ENCODE assay signal across 1 cellular context in the genomic region with DNA sequence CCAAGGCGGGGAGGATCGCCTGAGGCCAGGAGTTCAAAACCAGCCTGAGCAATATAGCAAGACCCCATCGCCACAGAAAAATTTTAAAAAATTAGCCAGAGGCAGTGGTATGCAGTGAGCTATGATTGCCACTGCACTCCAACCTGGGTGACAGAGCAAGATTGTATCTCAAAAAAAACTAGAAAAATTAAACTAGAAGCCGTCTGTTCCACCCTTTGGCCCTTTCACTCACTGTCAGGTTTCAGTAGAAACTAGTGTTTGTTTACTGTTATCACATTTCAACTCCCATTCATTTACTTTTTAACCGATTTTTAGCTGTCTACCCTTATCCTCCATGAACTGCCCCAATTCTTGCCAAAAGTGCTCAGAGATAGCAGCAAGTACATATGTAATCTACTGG.
TF ChIP-seq lines count a peak whose summit lies in the region.

No MANE protein-coding gene starts in this region.

TF ChIP-seq in GM12878, 131 proteins besides CTCF, POLR2A, EP300 and RAD21:
- TF ChIP-seq, protein P1, sequence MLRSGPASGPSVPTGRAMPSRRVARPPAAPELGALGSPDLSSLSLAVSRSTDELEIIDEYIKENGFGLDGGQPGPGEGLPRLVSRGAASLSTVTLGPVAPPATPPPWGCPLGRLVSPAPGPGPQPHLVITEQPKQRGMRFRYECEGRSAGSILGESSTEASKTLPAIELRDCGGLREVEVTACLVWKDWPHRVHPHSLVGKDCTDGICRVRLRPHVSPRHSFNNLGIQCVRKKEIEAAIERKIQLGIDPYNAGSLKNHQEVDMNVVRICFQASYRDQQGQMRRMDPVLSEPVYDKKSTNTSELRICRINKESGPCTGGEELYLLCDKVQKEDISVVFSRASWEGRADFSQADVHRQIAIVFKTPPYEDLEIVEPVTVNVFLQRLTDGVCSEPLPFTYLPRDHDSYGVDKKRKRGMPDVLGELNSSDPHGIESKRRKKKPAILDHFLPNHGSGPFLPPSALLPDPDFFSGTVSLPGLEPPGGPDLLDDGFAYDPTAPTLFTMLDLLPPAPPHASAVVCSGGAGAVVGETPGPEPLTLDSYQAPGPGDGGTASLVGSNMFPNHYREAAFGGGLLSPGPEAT (IDR thresholded peaks at IDR 0.05; ENCODE audit: low read depth) = no peak
- TF ChIP-seq, protein P2, sequence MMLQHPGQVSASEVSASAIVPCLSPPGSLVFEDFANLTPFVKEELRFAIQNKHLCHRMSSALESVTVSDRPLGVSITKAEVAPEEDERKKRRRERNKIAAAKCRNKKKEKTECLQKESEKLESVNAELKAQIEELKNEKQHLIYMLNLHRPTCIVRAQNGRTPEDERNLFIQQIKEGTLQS (IDR thresholded peaks at IDR 0.05; ENCODE audit: borderline replicate concordance, extremely low read depth, low read depth, low read length) = no peak
- TF ChIP-seq YY1 (IDR thresholded peaks at IDR 0.05; ENCODE audit: low read depth, low read length) (no peak), STAT3 (IDR thresholded peaks at IDR 0.05; ENCODE audit: low read depth, low read length) (no peak), POU2F2 (IDR thresholded peaks at IDR 0.05; ENCODE audit: borderline replicate concordance, low read depth, low read length) (no peak), NR2F1 (conservative IDR thresholded peaks at IDR 0.05) (no peak), RUNX3 (IDR thresholded peaks at IDR 0.05; ENCODE audit: low read length) (no peak), ZNF384 (IDR thresholded peaks at IDR 0.05; ENCODE audit: borderline replicate concordance, low read depth, low read length) (no peak)
- TF ChIP-seq, protein P3, sequence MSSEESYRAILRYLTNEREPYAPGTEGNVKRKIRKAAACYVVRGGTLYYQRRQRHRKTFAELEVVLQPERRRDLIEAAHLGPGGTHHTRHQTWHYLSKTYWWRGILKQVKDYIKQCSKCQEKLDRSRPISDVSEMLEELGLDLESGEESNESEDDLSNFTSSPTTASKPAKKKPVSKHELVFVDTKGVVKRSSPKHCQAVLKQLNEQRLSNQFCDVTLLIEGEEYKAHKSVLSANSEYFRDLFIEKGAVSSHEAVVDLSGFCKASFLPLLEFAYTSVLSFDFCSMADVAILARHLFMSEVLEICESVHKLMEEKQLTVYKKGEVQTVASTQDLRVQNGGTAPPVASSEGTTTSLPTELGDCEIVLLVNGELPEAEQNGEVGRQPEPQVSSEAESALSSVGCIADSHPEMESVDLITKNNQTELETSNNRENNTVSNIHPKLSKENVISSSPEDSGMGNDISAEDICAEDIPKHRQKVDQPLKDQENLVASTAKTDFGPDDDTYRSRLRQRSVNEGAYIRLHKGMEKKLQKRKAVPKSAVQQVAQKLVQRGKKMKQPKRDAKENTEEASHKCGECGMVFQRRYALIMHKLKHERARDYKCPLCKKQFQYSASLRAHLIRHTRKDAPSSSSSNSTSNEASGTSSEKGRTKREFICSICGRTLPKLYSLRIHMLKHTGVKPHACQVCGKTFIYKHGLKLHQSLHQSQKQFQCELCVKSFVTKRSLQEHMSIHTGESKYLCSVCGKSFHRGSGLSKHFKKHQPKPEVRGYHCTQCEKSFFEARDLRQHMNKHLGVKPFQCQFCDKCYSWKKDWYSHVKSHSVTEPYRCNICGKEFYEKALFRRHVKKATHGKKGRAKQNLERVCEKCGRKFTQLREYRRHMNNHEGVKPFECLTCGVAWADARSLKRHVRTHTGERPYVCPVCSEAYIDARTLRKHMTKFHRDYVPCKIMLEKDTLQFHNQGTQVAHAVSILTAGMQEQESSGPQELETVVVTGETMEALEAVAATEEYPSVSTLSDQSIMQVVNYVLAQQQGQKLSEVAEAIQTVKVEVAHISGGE (CRISPR knock-in tag; IDR thresholded peaks at IDR 0.05) = no peak
